In genomic region chr1:170366980-170367379, GRCh38 we compare ENCODE assay signal across 34 cellular contexts.
"Had no signal": no experiment of that assay in that cellular context is flagged by ENCODE, and none has a peak within 500 bp of the region (broad histone marks: within the 10 kb centered on the region; RNA-seq: fewer than 3 reads in every experiment).

No MANE protein-coding gene starts in this region.

- H3K4me3 ChIP-seq: adrenal gland, body of pancreas, breast epithelium had no signal

- H3K4me1 ChIP-seq: adrenal gland, body of pancreas, breast epithelium had no signal

- H3K36me3 ChIP-seq: adrenal gland, brain microvascular endothelial cell, breast epithelium had no signal

- H3K27ac ChIP-seq: adrenal gland, body of pancreas, brain microvascular endothelial cell, breast epithelium, VCaP had no signal

- ATAC-seq: activated CD8-positive, alpha-beta T cell treated with anti-CD3 and anti-CD28 coated beads for 36 hours; activated naive CD4-positive, alpha-beta T cell treated with anti-CD3 and anti-CD28 coated beads, Interleukin-2, amount 50 U/mL, for 72 hours; activated T-cell treated with anti-CD3 and anti-CD28 coated beads, Interleukin-2, amount 50 U/mL, for 4 hours; activated T-cell treated with anti-CD3 and anti-CD28 coated beads, Interleukin-2, amount 50 U/mL, for 72 hours; activated T-helper 17 cell treated with anti-CD3 and anti-CD28 coated beads, Interleukin-2, amount 50 U/mL, for 72 hours; body of pancreas had no signal

- H3K9me3 ChIP-seq: body of pancreas had no signal

- H3K27ac Mint-ChIP-seq: activated B cell treated with CpG ODN at 0.5 μM for 24 hours; activated CD4-positive, alpha-beta memory T cell treated with anti-CD3 and anti-CD28 coated beads for 36 hours; activated CD4-positive, alpha-beta T cell treated with anti-CD3 and anti-CD28 coated beads, Interleukin-2, amount 10 ng/mL, durations not matched to agents 24 days and 14 days; activated CD8-positive, alpha-beta T cell treated with anti-CD3 and anti-CD28 coated beads for 36 hours; activated naive CD4-positive, alpha-beta T cell treated with anti-CD3 and anti-CD28 coated beads for 36 hours; activated naive CD4-positive, alpha-beta T cell treated with anti-CD3 and anti-CD28 coated beads, Interleukin-2, amount 50 U/mL, for 72 hours; activated naive CD8-positive, alpha-beta T cell treated with anti-CD3 and anti-CD28 coated beads for 36 hours; activated T-cell treated with anti-CD3 and anti-CD28 coated beads, Interleukin-2, amount 50 U/mL, for 72 hours; activated T-helper 1 cell treated with anti-CD3 and anti-CD28 coated beads, Interleukin-12 subunit alpha, Interleukin-12 subunit beta, Interleukin-2, Interleukin-4 antibody, amounts not matched to agents 30 ng/mL and 10 ng/mL and 1 ng/mL, durations not matched to agents 14 hours and 24 hours and 36 hours; activated T-helper 17 cell treated with anti-CD3 and anti-CD28 coated beads, Interleukin-2, amount 50 U/mL, for 72 hours; T-helper 1 cell treated with Interleukin-12 subunit alpha and Interleukin-12 subunit beta and Interleukin-4 antibody, amounts not matched to agents 30 μg/mL and 1 μg/mL, for 36 hours; T-helper 2 cell treated with Interferon-gamma antibody and Interleukin-4, amounts not matched to agents 5 μg/mL and 100 μg/mL, for 36 hours had no signal

- H3K4me3 Mint-ChIP-seq: activated B cell treated with CpG ODN at 0.5 μM for 24 hours; activated CD4-positive, alpha-beta memory T cell treated with anti-CD3 and anti-CD28 coated beads for 36 hours; activated CD4-positive, alpha-beta T cell treated with anti-CD3 and anti-CD28 coated beads, Interleukin-2, amount 10 ng/mL, durations not matched to agents 24 days and 14 days; activated CD8-positive, alpha-beta T cell treated with anti-CD3 and anti-CD28 coated beads for 36 hours; activated naive CD4-positive, alpha-beta T cell treated with anti-CD3 and anti-CD28 coated beads for 36 hours; activated naive CD8-positive, alpha-beta T cell treated with anti-CD3 and anti-CD28 coated beads for 36 hours; activated T-cell treated with anti-CD3 and anti-CD28 coated beads, Interleukin-2, amount 50 U/mL, for 4 hours; activated T-cell treated with anti-CD3 and anti-CD28 coated beads, Interleukin-2, amount 50 U/mL, for 72 hours; activated T-helper 1 cell treated with anti-CD3 and anti-CD28 coated beads, Interleukin-12 subunit alpha, Interleukin-12 subunit beta, Interleukin-2, Interleukin-4 antibody, amounts not matched to agents 30 ng/mL and 10 ng/mL and 1 ng/mL, durations not matched to agents 14 hours and 24 hours and 36 hours; activated T-helper 17 cell treated with anti-CD3 and anti-CD28 coated beads, Interleukin-2, amount 50 U/mL, for 72 hours; T-helper 1 cell treated with Interleukin-12 subunit alpha and Interleukin-12 subunit beta and Interleukin-4 antibody, amounts not matched to agents 30 μg/mL and 1 μg/mL, for 36 hours; T-helper 2 cell treated with Interferon-gamma antibody and Interleukin-4, amounts not matched to agents 5 μg/mL and 100 μg/mL, for 36 hours had no signal

- DNase-seq: activated B cell treated with CpG ODN at 0.5 μM for 24 hours; activated CD4-positive, alpha-beta memory T cell treated with anti-CD3 and anti-CD28 coated beads for 36 hours; activated CD4-positive, alpha-beta T cell treated with anti-CD3 and anti-CD28 coated beads for 4 hours; activated CD4-positive, alpha-beta T cell treated with anti-CD3 and anti-CD28 coated beads, Interleukin-2, amount 10 ng/mL, durations not matched to agents 24 days and 14 days; activated CD4-positive, CD25-positive, alpha-beta regulatory T cell treated with anti-CD3 and anti-CD28 coated beads, Interleukin-2, amount 50 U/mL, for 72 hours; activated CD8-positive, alpha-beta memory T cell treated with anti-CD3 and anti-CD28 coated beads, Interleukin-2, amount 50 U/mL, for 4 hours; activated CD8-positive, alpha-beta T cell treated with anti-CD3 and anti-CD28 coated beads for 36 hours; activated effector memory CD4-positive, alpha-beta T cell treated with anti-CD3 and anti-CD28 coated beads, Interleukin-2, amount 50 U/mL, for 16 hours; activated gamma-delta T cell treated with Interleukin-2 at 50 U/mL for 16 hours; activated naive CD4-positive, alpha-beta T cell; activated naive CD4-positive, alpha-beta T cell treated with anti-CD3 and anti-CD28 coated beads for 36 hours; activated naive CD4-positive, alpha-beta T cell treated with anti-CD3 and anti-CD28 coated beads, Interleukin-2, amount 50 U/mL, for 16 hours; activated naive CD8-positive, alpha-beta T cell treated with anti-CD3 and anti-CD28 coated beads for 36 hours; activated T-cell treated with anti-CD3 and anti-CD28 coated beads for 4 hours; activated T-cell treated with anti-CD3 and anti-CD28 coated beads, Interleukin-2, amount 50 U/mL, for 1 hour; activated T-cell treated with anti-CD3 and anti-CD28 coated beads, Interleukin-2, amount 50 U/mL, for 4 hours; activated T-cell treated with anti-CD3 and anti-CD28 coated beads, Interleukin-2, amount 50 U/mL, for 72 hours; adrenal gland; amniotic stem cell; aorta; body of pancreas; brain microvascular endothelial cell; central memory CD4-positive, alpha-beta T cell; SW 1271; T-helper 1 cell; T-helper 2 cell; T-helper 9 cell had no signal

- H3K9me3 Mint-ChIP-seq: activated CD4-positive, alpha-beta T cell treated with anti-CD3 and anti-CD28 coated beads, Interleukin-2, amount 10 ng/mL, durations not matched to agents 24 days and 14 days; activated CD8-positive, alpha-beta T cell treated with anti-CD3 and anti-CD28 coated beads for 36 hours; activated naive CD4-positive, alpha-beta T cell treated with anti-CD3 and anti-CD28 coated beads for 36 hours; activated T-helper 1 cell treated with anti-CD3 and anti-CD28 coated beads, Interleukin-12 subunit alpha, Interleukin-12 subunit beta, Interleukin-2, Interleukin-4 antibody, amounts not matched to agents 30 ng/mL and 10 ng/mL and 1 ng/mL, durations not matched to agents 14 hours and 24 hours and 36 hours; activated T-helper 17 cell treated with anti-CD3 and anti-CD28 coated beads, Interleukin-2, amount 50 U/mL, for 72 hours; T-helper 1 cell treated with Interleukin-12 subunit alpha and Interleukin-12 subunit beta and Interleukin-4 antibody, amounts not matched to agents 30 μg/mL and 1 μg/mL, for 36 hours; T-helper 2 cell treated with Interferon-gamma antibody and Interleukin-4, amounts not matched to agents 5 μg/mL and 100 μg/mL, for 36 hours had no signal

- H3K36me3 Mint-ChIP-seq: activated CD4-positive, alpha-beta memory T cell treated with anti-CD3 and anti-CD28 coated beads for 36 hours; activated naive CD8-positive, alpha-beta T cell treated with anti-CD3 and anti-CD28 coated beads for 36 hours had no signal

- H3K27me3 ChIP-seq: adrenal gland, body of pancreas, brain microvascular endothelial cell, breast epithelium had no signal

- H3K4me1 Mint-ChIP-seq: activated B cell treated with CpG ODN at 0.5 μM for 24 hours; activated CD4-positive, alpha-beta T cell treated with anti-CD3 and anti-CD28 coated beads, Interleukin-2, amount 10 ng/mL, durations not matched to agents 24 days and 14 days; activated naive CD8-positive, alpha-beta T cell treated with anti-CD3 and anti-CD28 coated beads for 36 hours; activated T-helper 17 cell treated with anti-CD3 and anti-CD28 coated beads, Interleukin-2, amount 50 U/mL, for 72 hours had no signal

- H3K27me3 Mint-ChIP-seq: activated CD4-positive, alpha-beta memory T cell treated with anti-CD3 and anti-CD28 coated beads for 36 hours; activated CD4-positive, alpha-beta T cell treated with anti-CD3 and anti-CD28 coated beads, Interleukin-2, amount 10 ng/mL, durations not matched to agents 24 days and 14 days had no signal
